1 cellular context compared by ENCODE assay signal in genomic region chr17:81002409-81003361, GRCh38.
TF ChIP-seq lines count a peak whose summit lies in the region.

No MANE protein-coding gene starts in this region.

TF ChIP-seq in K562, 482 proteins besides CTCF, POLR2A, EP300 and RAD21 (continued from another document):
- TF ChIP-seq, protein P1, sequence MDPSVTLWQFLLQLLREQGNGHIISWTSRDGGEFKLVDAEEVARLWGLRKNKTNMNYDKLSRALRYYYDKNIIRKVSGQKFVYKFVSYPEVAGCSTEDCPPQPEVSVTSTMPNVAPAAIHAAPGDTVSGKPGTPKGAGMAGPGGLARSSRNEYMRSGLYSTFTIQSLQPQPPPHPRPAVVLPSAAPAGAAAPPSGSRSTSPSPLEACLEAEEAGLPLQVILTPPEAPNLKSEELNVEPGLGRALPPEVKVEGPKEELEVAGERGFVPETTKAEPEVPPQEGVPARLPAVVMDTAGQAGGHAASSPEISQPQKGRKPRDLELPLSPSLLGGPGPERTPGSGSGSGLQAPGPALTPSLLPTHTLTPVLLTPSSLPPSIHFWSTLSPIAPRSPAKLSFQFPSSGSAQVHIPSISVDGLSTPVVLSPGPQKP (CRISPR knock-in tag; IDR thresholded peaks at IDR 0.05) = no peak
- peak; percentile 58; the same call in 1 of the 2 replicates for TF ChIP-seq L3MBTL2 (IDR thresholded peaks at IDR 0.05)
- peak; percentile 35; the same call in 1 of the 2 replicates for TF ChIP-seq ADNP (tag; IDR thresholded peaks at IDR 0.05)
- no peak for TF ChIP-seq STAT5A (IDR thresholded peaks at IDR 0.05; ENCODE audit: borderline replicate concordance, low read length)
TF ChIP-seq in K562: peak in this region for 35.
